ENCODE assay signal across 15 cellular contexts in the genomic region with DNA sequence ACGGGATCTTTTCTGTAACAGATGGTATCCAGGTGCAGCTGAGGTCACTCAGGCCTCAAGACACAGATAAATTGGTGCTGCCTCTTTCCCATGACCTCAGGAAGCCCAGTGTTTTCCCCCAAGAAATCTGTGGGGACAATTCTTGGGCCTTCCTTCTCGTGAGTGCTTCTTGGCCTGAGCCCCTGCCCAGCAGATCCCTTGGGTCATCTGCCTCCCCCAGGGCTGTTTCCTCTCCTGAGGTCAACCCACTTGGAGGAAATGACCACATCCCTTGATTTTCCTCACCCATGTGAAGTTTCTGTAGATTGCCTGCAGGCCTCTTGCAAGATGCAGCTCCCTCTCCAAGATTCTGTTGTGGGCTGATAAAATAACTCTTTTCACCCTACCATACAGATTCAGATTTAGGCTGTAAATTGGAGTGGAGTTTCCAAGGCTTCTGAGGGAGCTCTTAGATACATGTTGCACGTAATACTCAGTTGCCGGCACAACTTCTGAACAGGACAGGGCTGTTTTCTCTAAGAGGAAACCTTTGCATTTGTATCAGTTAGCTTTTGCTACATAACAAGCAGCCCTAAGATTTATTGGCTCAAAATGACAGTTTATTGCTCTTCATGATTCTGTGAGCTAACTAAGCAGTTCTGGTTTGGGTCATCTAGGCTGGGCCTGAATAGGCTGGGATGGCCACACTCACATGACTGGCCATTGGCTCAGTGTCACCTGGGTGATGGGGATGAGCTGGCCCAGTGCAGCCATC. TPM values are rescaled to one million over a fixed set of nuclear protein-coding genes. Genes with fewer than 3 reads are reported as not detected.
DNase-seq lines count a peak whose midpoint lies in the region; ATAC-seq and TF ChIP-seq lines count a peak whose summit lies in the region.
"Had no signal": no experiment of that assay in that cellular context is flagged by ENCODE, and none has a peak within 500 bp of the region (broad histone marks: within the 10 kb centered on the region; RNA-seq: fewer than 3 reads in every experiment).

No MANE protein-coding gene starts in this region.

- H3K27me3 Mint-ChIP-seq in activated CD8-positive, alpha-beta memory T cell treated with anti-CD3 and anti-CD28 coated beads, Interleukin-2, amount 10 ng/mL, durations not matched to agents 7 days and 5 days, result no peaks in the 10 kb centered on the region
- H3K27me3 Mint-ChIP-seq in activated CD8-positive, alpha-beta T cell treated with anti-CD3 and anti-CD28 coated beads for 36 hours, result no peaks in the 10 kb centered on the region

- H3K9me3 Mint-ChIP-seq in activated CD8-positive, alpha-beta memory T cell treated with anti-CD3 and anti-CD28 coated beads, Interleukin-2, amount 10 ng/mL, durations not matched to agents 7 days and 5 days (ENCODE audit: low read depth), result peaks cover 9% of the 10 kb centered on the region
- peaks cover 14% of the 10 kb centered on the region for H3K9me3 Mint-ChIP-seq in activated CD8-positive, alpha-beta T cell treated with anti-CD3 and anti-CD28 coated beads for 36 hours

- DNase-seq in activated CD8-positive, alpha-beta memory T cell treated with anti-CD3 and anti-CD28 coated beads, Interleukin-2, amount 10 ng/mL, durations not matched to agents 7 days and 5 days, result no peak
- DNase-seq in activated CD8-positive, alpha-beta memory T cell treated with anti-CD3 and anti-CD28 coated beads for 24 hours, result no peak
- DNase-seq in activated CD8-positive, alpha-beta T cell treated with anti-CD3 and anti-CD28 coated beads for 36 hours, result no peak
- peak; percentile 63 for DNase-seq in foreskin melanocyte
- DNase-seq in sciatic nerve (ENCODE audit: low spot score), result no peak
- DNase-seq in A172 (ENCODE audit: low spot score), result no peak
- DNase-seq: NCI-H2081 treated with DMSO at 0.1 percent for 48 hours; NK-92 treated with Interleukin-12 subunit alpha and Interleukin-12 subunit beta, amount 100 ng/mL, for 24 hours; occipital lobe; upper lobe of left lung had no signal

- ATAC-seq in activated CD8-positive, alpha-beta memory T cell treated with anti-CD3 and anti-CD28 coated beads, Interleukin-2, amount 10 ng/mL, durations not matched to agents 7 days and 5 days, result no peak
- no peak for ATAC-seq in activated CD8-positive, alpha-beta T cell treated with anti-CD3 and anti-CD28 coated beads for 36 hours
- peak; percentile 38 for ATAC-seq in sciatic nerve
- ATAC-seq in HG02884 (IDR thresholded peaks at IDR 0.05; ENCODE audit: unreplicated experiment), result no peak
- no peak for ATAC-seq in GM19397 (IDR thresholded peaks at IDR 0.05; ENCODE audit: unreplicated experiment)
- ATAC-seq: left lung had no signal

- H3K4me1 Mint-ChIP-seq in activated CD8-positive, alpha-beta memory T cell treated with anti-CD3 and anti-CD28 coated beads, Interleukin-2, amount 10 ng/mL, durations not matched to agents 7 days and 5 days, result peaks cover 69% of the 10 kb centered on the region
- H3K4me1 Mint-ChIP-seq in activated CD8-positive, alpha-beta T cell treated with anti-CD3 and anti-CD28 coated beads for 36 hours (ENCODE audit: low read depth), result peaks cover 75% of the 10 kb centered on the region

- CTCF ChIA-PET in activated CD8-positive, alpha-beta memory T cell treated with anti-CD3 and anti-CD28 coated beads, Interleukin-2, amount 10 ng/mL, durations not matched to agents 7 days and 5 days (lab: Charles Lee), result interaction anchor here (0.7 to 7.1 kb wide), 6 partner anchors 9 to 27 kb away, joined by 3 to 58 read pairs (median 8); a partner anchor contains a TSS
- CTCF ChIA-PET in activated CD8-positive, alpha-beta T cell treated with anti-CD3 and anti-CD28 coated beads for 36 hours (lab: Charles Lee), result interaction anchor here (0.9 to 14.1 kb wide), 10 partner anchors 8 to 128 kb away, joined by 3 to 167 read pairs (median 4); no protein-coding TSS in a partner anchor

- TF ChIP-seq CTCF in activated CD8-positive, alpha-beta T cell treated with anti-CD3 and anti-CD28 coated beads for 36 hours (IDR thresholded peaks at IDR 0.05), result no peak

- H3K27ac Mint-ChIP-seq in activated CD8-positive, alpha-beta memory T cell treated with anti-CD3 and anti-CD28 coated beads, Interleukin-2, amount 10 ng/mL, durations not matched to agents 7 days and 5 days, result peak overlapping the region; percentile 56
- H3K27ac Mint-ChIP-seq in activated CD8-positive, alpha-beta T cell treated with anti-CD3 and anti-CD28 coated beads for 36 hours, result peak overlapping the region; percentile 86

- peaks cover 89% of the 10 kb centered on the region for H3K36me3 Mint-ChIP-seq in activated CD8-positive, alpha-beta memory T cell treated with anti-CD3 and anti-CD28 coated beads, Interleukin-2, amount 10 ng/mL, durations not matched to agents 7 days and 5 days
- H3K36me3 Mint-ChIP-seq in activated CD8-positive, alpha-beta T cell treated with anti-CD3 and anti-CD28 coated beads for 36 hours (ENCODE audit: low read depth), result peaks cover 89% of the 10 kb centered on the region

- POLR2A ChIA-PET in activated CD8-positive, alpha-beta T cell treated with anti-CD3 and anti-CD28 coated beads for 36 hours (lab: Charles Lee), result interaction anchor here (1.0 to 6.8 kb wide), 8 partner anchors 8 to 81 kb away, joined by 3 to 61 read pairs (median 13); a partner anchor contains a TSS

- H3K4me3 Mint-ChIP-seq in activated CD8-positive, alpha-beta memory T cell treated with anti-CD3 and anti-CD28 coated beads, Interleukin-2, amount 10 ng/mL, durations not matched to agents 7 days and 5 days, result no peak overlapping the region
- no peak overlapping the region for H3K4me3 Mint-ChIP-seq in activated CD8-positive, alpha-beta T cell treated with anti-CD3 and anti-CD28 coated beads for 36 hours

- intact Hi-C loops in activated CD8-positive, alpha-beta T cell treated with anti-CD3 and anti-CD28 coated beads for 36 hours (cut with micrococcal nuclease), result no loop called here
- intact Hi-C loops in sciatic nerve (cut with DNase I), result no loop called here

RNA-seq across cellular contexts. Expression of a gene that starts 13.1 kb away (rescaled TPM):
- total RNA-seq in activated CD8-positive, alpha-beta memory T cell treated with anti-CD3 and anti-CD28 coated beads, Interleukin-2, amount 10 ng/mL, durations not matched to agents 7 days and 5 days, result 100 to 1,000 TPM; 286 to 338 TPM
- total RNA-seq in activated CD8-positive, alpha-beta T cell treated with anti-CD3 and anti-CD28 coated beads for 36 hours, result 100 to 1,000 TPM; 218 TPM
- 4.5 TPM for total RNA-seq in sciatic nerve
- total RNA-seq in A172 (2014; rRNA removed; shearing (Covaris generic)), result not detected in 2 replicates
- total RNA-seq: A673, SK-MEL-5 had no signal

RNA-seq across cellular contexts. Expression of a gene that starts 57.0 kb away (rescaled TPM):
- 1 to 10 TPM; 7.3 to 8.4 TPM for total RNA-seq in activated CD8-positive, alpha-beta memory T cell treated with anti-CD3 and anti-CD28 coated beads, Interleukin-2, amount 10 ng/mL, durations not matched to agents 7 days and 5 days
- 10 to 100 TPM in 1 of 2 experiments, 1 to 10 TPM in 1; 6.8 to 11.7 TPM for total RNA-seq in activated CD8-positive, alpha-beta T cell treated with anti-CD3 and anti-CD28 coated beads for 36 hours
- total RNA-seq in sciatic nerve, result 17.7 TPM
- total RNA-seq in A172 (2014; rRNA removed; shearing (Covaris generic)), result 0.86 and 8.6 TPM in 2 replicates

Comparison
In these comparisons a context has a peak if more than half of its experiments do, and no peak if none do; other contexts are left out.
1. RNA of a gene that starts 13.1 kb away (total RNA-seq): 286 to 338 TPM in activated CD8-positive, alpha-beta memory T cell treated with anti-CD3 and anti-CD28 coated beads, Interleukin-2, amount 10 ng/mL, durations not matched to agents 7 days and 5 days and 218 TPM in activated CD8-positive, alpha-beta T cell treated with anti-CD3 and anti-CD28 coated beads for 36 hours; 4.5 TPM in sciatic nerve (single experiment) and not detected in A172; every median in the first group is over 10 times any median in the second.